Comparison of ENCODE assay signal across 8 cellular contexts in the genomic region with DNA sequence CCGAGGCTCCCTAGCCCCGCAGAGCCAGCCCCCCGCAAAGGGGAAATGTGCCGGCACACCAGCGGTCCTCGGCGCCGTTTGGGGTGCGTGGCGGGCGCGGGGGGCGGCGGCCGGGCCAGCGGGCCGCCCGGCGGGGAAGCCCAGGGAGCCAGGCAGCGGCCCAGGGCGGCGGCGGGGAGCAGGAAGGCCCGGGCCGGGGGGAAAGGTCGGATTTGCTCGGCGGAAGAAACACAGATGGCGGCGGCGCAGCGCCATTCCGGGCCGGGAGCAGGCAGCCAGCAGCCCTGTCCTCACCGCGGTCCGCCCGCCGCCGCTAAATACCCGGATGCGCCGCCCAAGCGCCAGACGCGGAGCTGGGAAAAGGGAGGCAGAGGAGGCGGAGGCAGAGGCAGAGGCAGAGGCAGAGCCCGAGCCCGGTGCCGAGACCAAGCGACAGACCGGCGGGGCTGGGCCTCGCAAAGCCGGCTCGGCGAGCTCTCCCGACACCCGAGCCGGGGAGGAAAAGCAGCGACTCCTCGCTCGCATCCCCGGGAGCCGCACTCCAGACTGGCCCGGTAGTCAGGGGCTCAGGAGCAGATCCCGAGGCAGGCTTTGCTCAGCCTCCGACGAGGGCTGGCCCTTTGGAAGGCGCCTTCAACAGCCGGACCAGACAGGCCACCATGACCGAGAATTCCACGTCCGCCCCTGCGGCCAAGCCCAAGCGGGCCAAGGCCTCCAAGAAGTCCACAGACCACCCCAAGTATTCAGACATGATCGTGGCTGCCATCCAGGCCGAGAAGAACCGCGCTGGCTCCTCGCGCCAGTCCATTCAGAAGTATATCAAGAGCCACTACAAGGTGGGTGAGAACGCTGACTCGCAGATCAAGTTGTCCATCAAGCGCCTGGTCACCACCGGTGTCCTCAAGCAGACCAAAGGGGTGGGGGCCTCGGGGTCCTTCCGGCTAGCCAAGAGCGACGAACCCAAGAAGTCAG. TPM values are rescaled to one million over a fixed set of nuclear protein-coding genes. Genes with fewer than 3 reads are reported as not detected.
A peak's percentile ranks its signal among the peaks of the same experiment; 100 is the strongest.
DNase-seq lines count a peak whose midpoint lies in the region; ATAC-seq and TF ChIP-seq lines count a peak whose summit lies in the region.

No MANE protein-coding gene starts in this region.

- intact Hi-C loops in Right ventricle myocardium inferior (cut with DNase I) (loop anchor here (2.0 to 5.0 kb wide), 2 partner anchors 37 to 60 kb away; a partner anchor contains a TSS), testis (cut with DNase I; ENCODE audit: low total_unique reads) (no loop called here)

- WGBS in testis, 2 donors = 1 to 6% methylated on average over 20 to 55 of the region's 90 CpGs

- peak; percentile 27 to 60 (median 45) for DNase-seq in CD4-positive, CD25-positive, alpha-beta regulatory T cell
- DNase-seq in SW 1271 (lab: John Stamatoyannopoulos, UW) (peak; percentile 25 to 77), Right ventricle myocardium inferior (ENCODE audit: missing footprints) (peak; percentile 95), omental fat pad (ENCODE audit: low spot score) (peak; percentile 84), testis (peak; percentile 92)
- DNase-seq in activated naive CD8-positive, alpha-beta T cell treated with anti-CD3 and anti-CD28 coated beads, Interleukin-2, amount 50 U/mL, for 16 hours (ENCODE audit: low read depth, low spot score) = peak; percentile 32

- no peak overlapping the region for H3K4me3 ChIP-seq in CD4-positive, CD25-positive, alpha-beta regulatory T cell (ENCODE audit: low read depth, low read length)
- H3K4me3 ChIP-seq in testis = peak overlapping the region; percentile 62 to 64

- peak; percentile 53 for TF ChIP-seq POLR2A in testis (IDR thresholded peaks at IDR 0.05)

- TF ChIP-seq EP300 in Ishikawa (IDR thresholded peaks at IDR 0.05; ENCODE audit: borderline replicate concordance) = peak; percentile 80

- H3K27me3 ChIP-seq in CD4-positive, CD25-positive, alpha-beta regulatory T cell (ENCODE audit: control insufficient read depth, insufficient read depth, low read length) = peaks cover 20% of the 10 kb centered on the region
- H3K27me3 ChIP-seq in testis = no peaks in the 10 kb centered on the region

- no peaks in the 10 kb centered on the region for H3K9me3 ChIP-seq in CD4-positive, CD25-positive, alpha-beta regulatory T cell (ENCODE audit: control insufficient read depth in 2 of 2, low read length in 2 of 2)
- H3K9me3 ChIP-seq in testis = no peaks in the 10 kb centered on the region

- H3K36me3 ChIP-seq in CD4-positive, CD25-positive, alpha-beta regulatory T cell (ENCODE audit: control insufficient read depth, insufficient read depth, low read length) = no peaks in the 10 kb centered on the region
- H3K36me3 ChIP-seq in testis (ENCODE audit: low read depth, missing control alignments) = no peaks in the 10 kb centered on the region

- peak; percentile 20 to 23 for ATAC-seq in CD4-positive, CD25-positive, alpha-beta regulatory T cell (ENCODE audit: low read depth in 2 of 2)
- peak; percentile 66 for ATAC-seq in Right ventricle myocardium inferior
- ATAC-seq in omental fat pad (ENCODE audit: low FRiP score) = peak; percentile 50
- ATAC-seq in HG02610 (IDR thresholded peaks at IDR 0.05; ENCODE audit: unreplicated experiment) = no peak

- TF ChIP-seq RAD21 in Ishikawa (IDR thresholded peaks at IDR 0.05; ENCODE audit: low read depth) = no peak

- H3K27ac Mint-ChIP-seq in CD4-positive, CD25-positive, alpha-beta regulatory T cell = peak overlapping the region in 1 of 3 donors; percentile 14

- peaks cover 50% of the 10 kb centered on the region for H3K4me1 ChIP-seq in CD4-positive, CD25-positive, alpha-beta regulatory T cell (ENCODE audit: control insufficient read depth, insufficient read depth, low read length, poor library complexity, severe bottlenecking)
- peaks cover 46% of the 10 kb centered on the region for H3K4me1 ChIP-seq in testis

- H3K27me3 Mint-ChIP-seq in CD4-positive, CD25-positive, alpha-beta regulatory T cell = peaks cover 80% of the 10 kb centered on the region

- H3K4me1 Mint-ChIP-seq in CD4-positive, CD25-positive, alpha-beta regulatory T cell = peaks cover 14 to 50% (median 24%) of the 10 kb centered on the region in 4 donors

- H3K4me3 Mint-ChIP-seq in CD4-positive, CD25-positive, alpha-beta regulatory T cell = peak overlapping the region; percentile 52 to 80 (median 73)

- no peaks in the 10 kb centered on the region for H3K36me3 Mint-ChIP-seq in CD4-positive, CD25-positive, alpha-beta regulatory T cell

- H3K9me3 Mint-ChIP-seq in CD4-positive, CD25-positive, alpha-beta regulatory T cell = peaks cover 0 to 3% (median 0%) of the 10 kb centered on the region in 7 donors

- no peak for TF ChIP-seq CTCF in omental fat pad (IDR thresholded peaks at IDR 0.05)
- TF ChIP-seq CTCF in testis (IDR thresholded peaks at IDR 0.05) = no peak

- H3K27ac ChIP-seq in CD4-positive, CD25-positive, alpha-beta regulatory T cell (ENCODE audit: insufficient read depth, low read length, poor library complexity, severe bottlenecking) = no peak overlapping the region
- H3K27ac ChIP-seq in testis = peak overlapping the region; percentile 83 to 95

TF ChIP-seq in Ishikawa, 13 proteins besides CTCF, POLR2A, EP300 and RAD21 (continues in another document):
- no peak; the same call in 1 of the 2 replicates for TF ChIP-seq CEBPB (IDR thresholded peaks at IDR 0.05)
- TF ChIP-seq TEAD4 (IDR thresholded peaks at IDR 0.05) = peak; percentile 46
- peak; percentile 68 for TF ChIP-seq TCF12 (IDR thresholded peaks at IDR 0.05; ENCODE audit: low read depth)
- TF ChIP-seq, protein P1, sequence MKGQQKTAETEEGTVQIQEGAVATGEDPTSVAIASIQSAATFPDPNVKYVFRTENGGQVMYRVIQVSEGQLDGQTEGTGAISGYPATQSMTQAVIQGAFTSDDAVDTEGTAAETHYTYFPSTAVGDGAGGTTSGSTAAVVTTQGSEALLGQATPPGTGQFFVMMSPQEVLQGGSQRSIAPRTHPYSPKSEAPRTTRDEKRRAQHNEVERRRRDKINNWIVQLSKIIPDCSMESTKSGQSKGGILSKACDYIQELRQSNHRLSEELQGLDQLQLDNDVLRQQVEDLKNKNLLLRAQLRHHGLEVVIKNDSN (IDR thresholded peaks at IDR 0.05) = peak; percentile 47; the same call in 1 of the 2 replicates
- no peak for TF ChIP-seq CREB1 (IDR thresholded peaks at IDR 0.05; ENCODE audit: low read depth)
- TF ChIP-seq TAF1 (IDR thresholded peaks at IDR 0.05; ENCODE audit: low read depth) = peak; percentile 85; the same call in 1 of the 2 replicates
- no peak for TF ChIP-seq FOXM1 (IDR thresholded peaks at IDR 0.05; ENCODE audit: borderline replicate concordance, low read depth)
- no peak for TF ChIP-seq EGR1 (IDR thresholded peaks at IDR 0.05)
- TF ChIP-seq, protein P2, sequence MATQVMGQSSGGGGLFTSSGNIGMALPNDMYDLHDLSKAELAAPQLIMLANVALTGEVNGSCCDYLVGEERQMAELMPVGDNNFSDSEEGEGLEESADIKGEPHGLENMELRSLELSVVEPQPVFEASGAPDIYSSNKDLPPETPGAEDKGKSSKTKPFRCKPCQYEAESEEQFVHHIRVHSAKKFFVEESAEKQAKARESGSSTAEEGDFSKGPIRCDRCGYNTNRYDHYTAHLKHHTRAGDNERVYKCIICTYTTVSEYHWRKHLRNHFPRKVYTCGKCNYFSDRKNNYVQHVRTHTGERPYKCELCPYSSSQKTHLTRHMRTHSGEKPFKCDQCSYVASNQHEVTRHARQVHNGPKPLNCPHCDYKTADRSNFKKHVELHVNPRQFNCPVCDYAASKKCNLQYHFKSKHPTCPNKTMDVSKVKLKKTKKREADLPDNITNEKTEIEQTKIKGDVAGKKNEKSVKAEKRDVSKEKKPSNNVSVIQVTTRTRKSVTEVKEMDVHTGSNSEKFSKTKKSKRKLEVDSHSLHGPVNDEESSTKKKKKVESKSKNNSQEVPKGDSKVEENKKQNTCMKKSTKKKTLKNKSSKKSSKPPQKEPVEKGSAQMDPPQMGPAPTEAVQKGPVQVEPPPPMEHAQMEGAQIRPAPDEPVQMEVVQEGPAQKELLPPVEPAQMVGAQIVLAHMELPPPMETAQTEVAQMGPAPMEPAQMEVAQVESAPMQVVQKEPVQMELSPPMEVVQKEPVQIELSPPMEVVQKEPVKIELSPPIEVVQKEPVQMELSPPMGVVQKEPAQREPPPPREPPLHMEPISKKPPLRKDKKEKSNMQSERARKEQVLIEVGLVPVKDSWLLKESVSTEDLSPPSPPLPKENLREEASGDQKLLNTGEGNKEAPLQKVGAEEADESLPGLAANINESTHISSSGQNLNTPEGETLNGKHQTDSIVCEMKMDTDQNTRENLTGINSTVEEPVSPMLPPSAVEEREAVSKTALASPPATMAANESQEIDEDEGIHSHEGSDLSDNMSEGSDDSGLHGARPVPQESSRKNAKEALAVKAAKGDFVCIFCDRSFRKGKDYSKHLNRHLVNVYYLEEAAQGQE (IDR thresholded peaks at IDR 0.05; ENCODE audit: low read depth) = no peak
- TF ChIP-seq, protein P3, sequence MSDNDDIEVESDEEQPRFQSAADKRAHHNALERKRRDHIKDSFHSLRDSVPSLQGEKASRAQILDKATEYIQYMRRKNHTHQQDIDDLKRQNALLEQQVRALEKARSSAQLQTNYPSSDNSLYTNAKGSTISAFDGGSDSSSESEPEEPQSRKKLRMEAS (IDR thresholded peaks at IDR 0.05) = peak; percentile 75

RNA-seq across cellular contexts. Expression of a gene that starts 2.6 kb away (rescaled TPM):
- 0.72 TPM for total RNA-seq in CD4-positive, CD25-positive, alpha-beta regulatory T cell
- 1 to 10 TPM in 3 of 4 donors, under 1 TPM in 1; 0.45 to 2.0 (median 1.4) TPM for polyA plus RNA-seq in CD4-positive, CD25-positive, alpha-beta regulatory T cell
- 44.1 TPM for total RNA-seq in Right ventricle myocardium inferior
- total RNA-seq in omental fat pad = 10 to 100 TPM in 1 of 4 donors, 1 to 10 TPM in 3; 6.5 to 12.0 (median 8.9) TPM
- 10 to 100 TPM; 36.7 to 40.6 TPM for total RNA-seq in testis
- polyA plus RNA-seq in testis (ENCODE audit: insufficient read depth, low read depth, low replicate concordance) = 21.4 TPM

RNA-seq across cellular contexts. Expression of a gene that starts 18.0 kb away (rescaled TPM):
- not detected for total RNA-seq in CD4-positive, CD25-positive, alpha-beta regulatory T cell
- polyA plus RNA-seq in CD4-positive, CD25-positive, alpha-beta regulatory T cell = not detected
- total RNA-seq in Right ventricle myocardium inferior (not detected), omental fat pad (not detected), testis (1 to 10 TPM in 1 of 2 donors, under 1 TPM in 1; 0.81 to 4.8 TPM)
- not detected for polyA plus RNA-seq in testis (ENCODE audit: insufficient read depth, low read depth, low replicate concordance)

RNA-seq across cellular contexts. Expression of a gene that starts 39.0 kb away (rescaled TPM):
- total RNA-seq in CD4-positive, CD25-positive, alpha-beta regulatory T cell = 18.8 TPM
- polyA plus RNA-seq in CD4-positive, CD25-positive, alpha-beta regulatory T cell = 10 to 100 TPM; 15.4 to 21.4 (median 19.8) TPM
- total RNA-seq in Right ventricle myocardium inferior = 16.0 TPM
- 10 to 100 TPM; 21.7 to 43.6 (median 28.6) TPM for total RNA-seq in omental fat pad
- 100 to 1,000 TPM; 117 to 138 TPM for total RNA-seq in testis
- 61.5 TPM for polyA plus RNA-seq in testis (ENCODE audit: insufficient read depth, low read depth, low replicate concordance)

RNA-seq across cellular contexts. Expression of a gene that starts 44.0 kb away (rescaled TPM):
- total RNA-seq in CD4-positive, CD25-positive, alpha-beta regulatory T cell = 390 TPM
- 100 to 1,000 TPM; 267 to 354 (median 308) TPM for polyA plus RNA-seq in CD4-positive, CD25-positive, alpha-beta regulatory T cell
- total RNA-seq in Right ventricle myocardium inferior (385 TPM), omental fat pad (100 to 1,000 TPM; 303 to 410 (median 328) TPM), testis (100 to 1,000 TPM; 185 to 316 TPM)
- polyA plus RNA-seq in testis (ENCODE audit: insufficient read depth, low read depth, low replicate concordance) = 295 TPM

Comparison
In these comparisons a context has a peak if more than half of its experiments do, and no peak if none do; other contexts are left out.
1. DNase-seq: peak in every context shown above with its lines; median percentile 95 in Right ventricle myocardium inferior; 92 in testis; 84 in omental fat pad; 51 in SW 1271; 45 in CD4-positive, CD25-positive, alpha-beta regulatory T cell; 32 in activated naive CD8-positive, alpha-beta T cell treated with anti-CD3 and anti-CD28 coated beads, Interleukin-2, amount 50 U/mL, for 16 hours.